In the genomic region with DNA sequence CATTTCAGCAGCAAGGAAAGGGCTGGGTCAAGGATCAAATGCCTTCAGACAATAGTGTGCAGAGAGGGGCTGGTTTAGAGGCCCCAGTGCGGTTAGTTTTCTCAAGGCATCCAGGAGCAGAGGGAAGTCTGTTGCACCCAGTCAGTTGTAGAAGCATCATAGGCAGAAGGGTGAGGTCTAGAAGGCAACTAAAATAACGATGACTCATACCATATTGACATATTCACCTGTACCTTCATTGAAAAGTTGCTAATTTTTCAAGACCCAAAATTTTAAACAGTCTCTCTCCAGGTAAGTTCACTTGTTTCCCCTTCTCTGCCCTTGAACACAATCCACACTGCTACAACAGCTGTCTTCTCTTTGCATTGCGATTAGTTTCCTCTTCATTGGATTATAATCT, we compare ENCODE assay signal across 21 cellular contexts.
"Had no signal": no experiment of that assay in that cellular context is flagged by ENCODE, and none has a peak within 500 bp of the region (broad histone marks: within the 10 kb centered on the region; RNA-seq: fewer than 3 reads in every experiment).

No MANE protein-coding gene starts in this region.

- H3K9ac ChIP-seq: KMS-11 had no signal

- H3K36me3 Mint-ChIP-seq: T-cell had no signal

- DNase-seq: IMR-90, Kasumi-1, MM.1S, NCI-H1092 treated with DMSO at 0.1 percent for 48 hours, NCI-H1436, NCI-H187, NCI-H2029, NCI-H2081 treated with DMSO at 0.1 percent for 48 hours, NCI-H2171, NCI-H2227 treated with DMSO at 0.1 percent for 48 hours, NCI-H526 treated with DMSO at 0.1 percent for 48 hours, NCI-H774, Right ventricle myocardium superior, RPMI8226, SIG-M5, T-cell had no signal

- H3K27ac Mint-ChIP-seq: T-cell had no signal

- H3K4me1 ChIP-seq: SJSA1 had no signal

- ATAC-seq: HepG2, T-cell had no signal

- H3K36me3 ChIP-seq: SJSA1 had no signal

- FAIRE-seq: HepG2, RCC 7860 had no signal

- H3K27ac ChIP-seq: KMS-11, SJSA1, SK-N-MC had no signal

- H3K4me1 Mint-ChIP-seq: T-cell had no signal

- H3K4me2 ChIP-seq: KMS-11 had no signal

- H3K9me3 ChIP-seq: SJSA1 had no signal

- H3K27me3 ChIP-seq: SJSA1 had no signal

- H3K4me3 ChIP-seq: SJSA1, SK-N-MC had no signal

- H3K4me3 Mint-ChIP-seq: T-cell had no signal
